ENCODE assay signal across 8 cellular contexts in genomic region chr17:46193626-46194392, GRCh38. TPM values are rescaled to one million over a fixed set of nuclear protein-coding genes. Genes with fewer than 3 reads are reported as not detected.
DNase-seq lines count a peak whose midpoint lies in the region; ATAC-seq and TF ChIP-seq lines count a peak whose summit lies in the region.

No MANE protein-coding gene starts in this region.

- peak in 53 of 56 donors; percentile 7 to 72 (median 46) for TF ChIP-seq CTCF in dorsolateral prefrontal cortex (IDR thresholded peaks at IDR 0.05 in 54 of 56, conservative IDR thresholded peaks at IDR 0.05 in 2 of 56; ENCODE audit: low read depth in 1 of 56, partially characterized antibody in 56 of 56)
- peak in 1 of 3 donors; percentile 9 for TF ChIP-seq CTCF in lower leg skin (IDR thresholded peaks at IDR 0.05)

- DNase-seq in CD1c-positive myeloid dendritic cell (ENCODE audit: extremely low spot score) = peak; percentile 98
- DNase-seq in NCI-H774 (lab: John Stamatoyannopoulos, UW) = peak; percentile 93
- peak; percentile 95 to 96 for DNase-seq in activated CD4-positive, alpha-beta T cell treated with anti-CD3 and anti-CD28 coated beads, Interleukin-2, amount 50 U/mL, for 48 hours
- peak; percentile 89 to 100 (median 98) for DNase-seq in dorsolateral prefrontal cortex
- peak; percentile 95 to 99 for DNase-seq in lower leg skin (ENCODE audit: low spot score in 2 of 2)
- peak; percentile 95 for DNase-seq in stimulated activated CD4-positive, alpha-beta T cell treated with anti-CD3 and anti-CD28 coated beads, Interleukin-4, amount 100 ng/mL, for 24 hours

- no peaks in the 10 kb centered on the region for H3K27me3 ChIP-seq in dorsolateral prefrontal cortex

- intact Hi-C loops in dorsolateral prefrontal cortex (cut with DNase I) = loop anchor here (1.0 to 5.0 kb wide), 6 partner anchors 19 to 297 kb away; no protein-coding TSS in a partner anchor
- intact Hi-C loops in lower leg skin (cut with DNase I; ENCODE audit: low total_unique reads) = no loop called here

- peak overlapping the region; percentile 70 to 95 (median 85) for H3K4me3 ChIP-seq in dorsolateral prefrontal cortex
- H3K4me3 ChIP-seq in lower leg skin (ENCODE audit: low read depth, poor library complexity, severe bottlenecking) = peak overlapping the region; percentile 88

- H3K27ac ChIP-seq in dorsolateral prefrontal cortex = peak overlapping the region; percentile 93 to 100 (median 99)

- TF ChIP-seq POLR2A in lower leg skin (IDR thresholded peaks at IDR 0.05) = peak in 1 of 2 donors; percentile 3

- 0 to 1% methylated on average over 38 to 41 of the region's 60 CpGs for WGBS in lower leg skin, 2 donors

- peak; percentile 56 for ATAC-seq in GM19397 (IDR thresholded peaks at IDR 0.05; ENCODE audit: unreplicated experiment)
- ATAC-seq in HG03571 (IDR thresholded peaks at IDR 0.05; ENCODE audit: unreplicated experiment) = peak; percentile 53

RNA-seq across cellular contexts. Expression of gene KANSL1, which starts 0.6 kb away (rescaled TPM):
- total RNA-seq in dorsolateral prefrontal cortex = 100 to 1,000 TPM in 103 of 120 experiments, 10 to 100 TPM in 17; 74.6 to 253 (median 152) TPM
- 100 to 1,000 TPM in 1 of 4 donors, 10 to 100 TPM in 3; 53.8 to 107 (median 60.6) TPM for total RNA-seq in lower leg skin

Comparison
In these comparisons a context has a peak if more than half of its experiments do, and no peak if none do; other contexts are left out.
1. Peak in every context shown above with its lines: DNase-seq, ATAC-seq, H3K4me3 ChIP-seq and H3K27ac ChIP-seq.